ENCODE assay signal across 30 cellular contexts in genomic region chr6:150830409-150831165, GRCh38. TPM values are rescaled to one million over a fixed set of nuclear protein-coding genes. Genes with fewer than 3 reads are reported as not detected.
A peak's percentile ranks its signal among the peaks of the same experiment; 100 is the strongest.
DNase-seq lines count a peak whose midpoint lies in the region; ATAC-seq and TF ChIP-seq lines count a peak whose summit lies in the region.
"Had no signal": no experiment of that assay in that cellular context is flagged by ENCODE, and none has a peak within 500 bp of the region (broad histone marks: within the 10 kb centered on the region; RNA-seq: fewer than 3 reads in every experiment).

No MANE protein-coding gene starts in this region.

- H3K9me3 Mint-ChIP-seq in HFFc6 (no peaks in the 10 kb centered on the region), nephron (no peaks in the 10 kb centered on the region)
- H3K9me3 Mint-ChIP-seq: activated CD4-positive, alpha-beta memory T cell treated with anti-CD3 and anti-CD28 coated beads, Interleukin-2, amount 10 ng/mL, durations not matched to agents 7 days and 5 days; activated naive CD8-positive, alpha-beta T cell treated with anti-CD3 and anti-CD28 coated beads, Interleukin-2, amount 10 ng/mL, durations not matched to agents 7 days and 5 days; CD8-positive, alpha-beta T cell; IgD-negative memory B cell; type B pancreatic cell had no signal

- no peak overlapping the region for H3K4me3 Mint-ChIP-seq in HFFc6
- H3K4me3 Mint-ChIP-seq in nephron, result no peak overlapping the region
- H3K4me3 Mint-ChIP-seq: activated CD4-positive, alpha-beta memory T cell treated with anti-CD3 and anti-CD28 coated beads, Interleukin-2, amount 10 ng/mL, durations not matched to agents 7 days and 5 days; activated naive CD8-positive, alpha-beta T cell treated with anti-CD3 and anti-CD28 coated beads, Interleukin-2, amount 10 ng/mL, durations not matched to agents 7 days and 5 days; CD8-positive, alpha-beta T cell; IgD-negative memory B cell; naive thymus-derived CD4-positive, alpha-beta T cell; type B pancreatic cell had no signal

- DNase-seq in AG08396 (ENCODE audit: low spot score) (peak; percentile 22), HFFc6 (peak; percentile 5), brain microvascular endothelial cell (peak; percentile 24), cerebellar nuclear complex (lab: John Stamatoyannopoulos, UW) (no peak), A172 (ENCODE audit: low spot score) (no peak), SIG-M5 (lab: John Stamatoyannopoulos, UW) (no peak)
- DNase-seq: activated CD4-positive, alpha-beta memory T cell treated with anti-CD3 and anti-CD28 coated beads, Interleukin-2, amount 10 ng/mL, durations not matched to agents 7 days and 5 days; activated effector memory CD4-positive, alpha-beta T cell treated with Interleukin-2 at 50 U/mL for 16 hours; activated naive CD8-positive, alpha-beta T cell treated with anti-CD3 and anti-CD28 coated beads, Interleukin-2, amount 10 ng/mL, durations not matched to agents 7 days and 5 days; CD8-positive, alpha-beta T cell; colonic mucosa; esophagus squamous epithelium; GDM1; glutamatergic neuron; left cardiac atrium; mesendoderm; naive thymus-derived CD4-positive, alpha-beta T cell; NCI-H1417 treated with DMSO at 0.1 percent for 48 hours; NCI-H524 treated with DMSO at 0.1 percent for 48 hours; ovary; RPMI8226; stimulated activated CD4-positive, alpha-beta T cell treated with anti-CD3 and anti-CD28 coated beads, Interleukin-15, amount 100 ng/mL, for 24 hours; T-helper 9 cell had no signal

- H3K36me3 Mint-ChIP-seq in HFFc6 (ENCODE audit: low read depth), result no peaks in the 10 kb centered on the region
- H3K36me3 Mint-ChIP-seq in nephron (ENCODE audit: low read depth), result peaks cover 58% of the 10 kb centered on the region
- H3K36me3 Mint-ChIP-seq: activated naive CD8-positive, alpha-beta T cell treated with anti-CD3 and anti-CD28 coated beads, Interleukin-2, amount 10 ng/mL, durations not matched to agents 7 days and 5 days; CD8-positive, alpha-beta T cell; naive thymus-derived CD4-positive, alpha-beta T cell had no signal

- in situ Hi-C loops in brain microvascular endothelial cell (cut with HindIII; ENCODE audit: low pct_ligation_motif_present, low sequenced_read_pairs), result no loop called here

- H3K36me3 ChIP-seq in brain microvascular endothelial cell (replicated peaks), result no peaks in the 10 kb centered on the region
- H3K36me3 ChIP-seq: colonic mucosa, ovary had no signal

- H3K27ac ChIP-seq in brain microvascular endothelial cell, result no peak overlapping the region
- H3K27ac ChIP-seq: colonic mucosa, esophagus squamous epithelium, HL-60, ovary, right atrium auricular region had no signal

- H3K27ac Mint-ChIP-seq in HFFc6 (no peak overlapping the region), nephron (peak overlapping the region in 2 of 3 experiments; percentile 46 to 72)
- H3K27ac Mint-ChIP-seq: activated CD4-positive, alpha-beta memory T cell treated with anti-CD3 and anti-CD28 coated beads, Interleukin-2, amount 10 ng/mL, durations not matched to agents 7 days and 5 days; activated naive CD8-positive, alpha-beta T cell treated with anti-CD3 and anti-CD28 coated beads, Interleukin-2, amount 10 ng/mL, durations not matched to agents 7 days and 5 days; CD8-positive, alpha-beta T cell; naive thymus-derived CD4-positive, alpha-beta T cell; type B pancreatic cell had no signal

- TF ChIP-seq CTCF in HFFc6 (IDR thresholded peaks at IDR 0.05), result no peak
- TF ChIP-seq CTCF in brain microvascular endothelial cell (IDR thresholded peaks at IDR 0.05; ENCODE audit: low read depth, low read length, missing control alignments), result no peak
- no peak for TF ChIP-seq CTCF in nephron (IDR thresholded peaks at IDR 0.05; ENCODE audit: unreplicated experiment in 3 of 3)

- ATAC-seq in GM19467 (IDR thresholded peaks at IDR 0.05; ENCODE audit: unreplicated experiment), result no peak
- ATAC-seq: CD8-positive, alpha-beta T cell; GM12878; naive thymus-derived CD4-positive, alpha-beta T cell had no signal

- H3K4me1 Mint-ChIP-seq in HFFc6 (ENCODE audit: low read depth), result peaks cover 10% of the 10 kb centered on the region
- H3K4me1 Mint-ChIP-seq in nephron, result peaks cover 4% of the 10 kb centered on the region
- H3K4me1 Mint-ChIP-seq: activated CD4-positive, alpha-beta memory T cell treated with anti-CD3 and anti-CD28 coated beads, Interleukin-2, amount 10 ng/mL, durations not matched to agents 7 days and 5 days; activated naive CD8-positive, alpha-beta T cell treated with anti-CD3 and anti-CD28 coated beads, Interleukin-2, amount 10 ng/mL, durations not matched to agents 7 days and 5 days; naive thymus-derived CD4-positive, alpha-beta T cell had no signal

- no peaks in the 10 kb centered on the region for H3K27me3 ChIP-seq in brain microvascular endothelial cell (replicated peaks)
- H3K27me3 ChIP-seq: colonic mucosa, esophagus squamous epithelium, ovary, right atrium auricular region had no signal

- H3K4me3 ChIP-seq in brain microvascular endothelial cell (ENCODE audit: low read depth, low read length), result no peak overlapping the region
- H3K4me3 ChIP-seq: colonic mucosa, esophagus squamous epithelium, GM12878, ovary, right atrium auricular region had no signal

- no peaks in the 10 kb centered on the region; the same call in 1 of the 2 replicates for H3K27me3 Mint-ChIP-seq in HFFc6 (ENCODE audit: insufficient read depth)
- H3K27me3 Mint-ChIP-seq in nephron (ENCODE audit: low read depth), result no peaks in the 10 kb centered on the region
- H3K27me3 Mint-ChIP-seq: activated CD4-positive, alpha-beta memory T cell treated with anti-CD3 and anti-CD28 coated beads, Interleukin-2, amount 10 ng/mL, durations not matched to agents 7 days and 5 days; activated naive CD8-positive, alpha-beta T cell treated with anti-CD3 and anti-CD28 coated beads, Interleukin-2, amount 10 ng/mL, durations not matched to agents 7 days and 5 days; IgD-negative memory B cell; type B pancreatic cell had no signal

RNA-seq across cellular contexts. Expression of gene MTHFD1L, which starts 34.9 kb away (rescaled TPM):
- total RNA-seq in HFFc6 (2021; fragmentation: NEBNext Ultra II Directional; extraction: Animal tissue kit (Norgen Biotek cat#: 25700)), result 10 to 100 TPM; 67.5 to 88.7 (median 80.9) TPM
- total RNA-seq in A172 (2014; rRNA removed; shearing (Covaris generic)), result 23.5 and 36.3 TPM in 2 replicates

Comparison
In these comparisons a context has a peak if more than half of its experiments do, and no peak if none do; other contexts are left out.
1. DNase-seq: peak in AG08396 (single experiment), HFFc6 (single experiment) and brain microvascular endothelial cell (single experiment); none in cerebellar nuclear complex (0 of 2), A172 (single experiment) and SIG-M5 (single experiment).